Comparison of ENCODE assay signal across 18 cellular contexts in the genomic region with DNA sequence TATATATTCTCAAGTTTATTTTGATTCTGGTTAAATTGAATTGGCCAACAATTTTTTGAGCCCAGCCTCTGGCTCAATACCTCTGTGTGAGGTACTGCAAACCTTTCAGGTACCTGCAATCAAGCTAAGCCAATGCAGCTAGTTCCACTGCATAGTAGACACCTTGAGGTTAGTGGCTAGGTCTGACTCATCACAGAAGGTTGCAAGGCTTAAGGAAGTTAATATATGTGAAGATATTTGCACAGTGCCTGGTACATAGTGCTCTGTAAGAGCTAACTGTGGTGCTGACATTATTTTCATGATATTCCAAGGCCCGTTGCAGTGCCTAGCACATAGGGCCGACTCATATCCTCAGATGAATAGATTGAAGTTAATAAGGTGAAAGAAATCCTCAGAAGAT.
"Had no signal": no experiment of that assay in that cellular context is flagged by ENCODE, and none has a peak within 500 bp of the region (broad histone marks: within the 10 kb centered on the region; RNA-seq: fewer than 3 reads in every experiment).

No MANE protein-coding gene starts in this region.

- H3K4me3 ChIP-seq: colonic mucosa, gastroesophageal sphincter, mucosa of descending colon, prostate gland, spleen, transverse colon had no signal

- H3K4me3 Mint-ChIP-seq: activated CD4-positive, alpha-beta memory T cell treated with anti-CD3 and anti-CD28 coated beads for 36 hours; activated T-cell treated with anti-CD3 and anti-CD28 coated beads, Interleukin-2, amount 50 U/mL, for 4 hours; natural killer cell; stimulated activated naive B cell treated with anti-CD40 and anti-IgM and Interleukin-4, amounts not matched to agents 10 μg/mL and 1 μg/mL and 100 μg/mL, for 72 hours; T-cell had no signal

- H3K36me3 Mint-ChIP-seq: activated CD4-positive, alpha-beta memory T cell treated with anti-CD3 and anti-CD28 coated beads for 36 hours; activated naive CD4-positive, alpha-beta T cell treated with anti-CD3 and anti-CD28 coated beads, Interleukin-2, amount 50 U/mL, for 72 hours; natural killer cell; stimulated activated naive B cell treated with anti-CD40 and anti-IgM and Interleukin-4, amounts not matched to agents 10 μg/mL and 1 μg/mL and 100 μg/mL, for 72 hours; T-cell had no signal

- H3K27me3 ChIP-seq: colonic mucosa, gastroesophageal sphincter, transverse colon had no signal

- H3K36me3 ChIP-seq: colonic mucosa, gastroesophageal sphincter, prostate gland, spleen, transverse colon had no signal

- H3K4me1 Mint-ChIP-seq: natural killer cell; stimulated activated naive B cell treated with anti-CD40 and anti-IgM and Interleukin-4, amounts not matched to agents 10 μg/mL and 1 μg/mL and 100 μg/mL, for 72 hours; T-cell had no signal

- H3K27ac ChIP-seq: colonic mucosa, gastroesophageal sphincter, prostate gland, spleen, transverse colon had no signal

- H3K9me3 Mint-ChIP-seq: activated naive CD4-positive, alpha-beta T cell treated with anti-CD3 and anti-CD28 coated beads, Interleukin-2, amount 50 U/mL, for 72 hours; activated T-cell treated with anti-CD3 and anti-CD28 coated beads, Interleukin-2, amount 50 U/mL, for 4 hours; natural killer cell had no signal

- H3K4me1 ChIP-seq: colonic mucosa, gastroesophageal sphincter, prostate gland, spleen, transverse colon had no signal

- ATAC-seq: activated naive CD4-positive, alpha-beta T cell treated with anti-CD3 and anti-CD28 coated beads, Interleukin-2, amount 50 U/mL, for 72 hours; activated T-cell treated with anti-CD3 and anti-CD28 coated beads, Interleukin-2, amount 50 U/mL, for 4 hours; gastroesophageal sphincter; mucosa of descending colon; natural killer cell; sciatic nerve; stimulated activated naive B cell treated with anti-CD40 and anti-IgM and Interleukin-4, amounts not matched to agents 10 μg/mL and 1 μg/mL and 100 μg/mL, for 72 hours; T-cell had no signal

- DNase-seq: activated CD4-positive, alpha-beta memory T cell treated with anti-CD3 and anti-CD28 coated beads for 36 hours; activated effector memory CD4-positive, alpha-beta T cell treated with anti-CD3 and anti-CD28 coated beads, Interleukin-2, amount 50 U/mL, for 16 hours; activated T-cell treated with anti-CD3 and anti-CD28 coated beads, Interleukin-2, amount 50 U/mL, for 4 hours; colonic mucosa; hypothalamus; mucosa of descending colon; natural killer cell; spleen; stimulated activated CD4-positive, alpha-beta T cell treated with anti-CD3 and anti-CD28 coated beads, Interleukin-2, amount 100 ng/mL, for 24 hours; stimulated activated naive B cell treated with anti-CD40 and anti-IgM and Interleukin-4, amounts not matched to agents 10 μg/mL and 1 μg/mL and 100 μg/mL, for 72 hours; substantia nigra; T-cell; T1000; transverse colon had no signal

- H3K9me3 ChIP-seq: colonic mucosa, mucosa of descending colon, prostate gland, transverse colon had no signal

- H3K27ac Mint-ChIP-seq: activated CD4-positive, alpha-beta memory T cell treated with anti-CD3 and anti-CD28 coated beads for 36 hours; activated naive CD4-positive, alpha-beta T cell treated with anti-CD3 and anti-CD28 coated beads, Interleukin-2, amount 50 U/mL, for 72 hours; natural killer cell; stimulated activated naive B cell treated with anti-CD40 and anti-IgM and Interleukin-4, amounts not matched to agents 10 μg/mL and 1 μg/mL and 100 μg/mL, for 72 hours; T-cell had no signal
